In genomic region chr9:70404261-70404660, GRCh38 we compare ENCODE assay signal across 16 cellular contexts. TPM values are rescaled to one million over a fixed set of nuclear protein-coding genes. Genes with fewer than 3 reads are reported as not detected.
DNase-seq lines count a peak whose midpoint lies in the region; ATAC-seq and TF ChIP-seq lines count a peak whose summit lies in the region.
"Had no signal": no experiment of that assay in that cellular context is flagged by ENCODE, and none has a peak within 500 bp of the region (broad histone marks: within the 10 kb centered on the region; RNA-seq: fewer than 3 reads in every experiment).

No MANE protein-coding gene starts in this region.

- no peaks in the 10 kb centered on the region for H3K9me3 ChIP-seq in left ventricle myocardium inferior (replicated peaks)
- no peaks in the 10 kb centered on the region for H3K9me3 ChIP-seq in skeletal muscle satellite cell (replicated peaks; ENCODE audit: low read length)
- H3K9me3 ChIP-seq: ovary had no signal

- H3K27ac ChIP-seq in left ventricle myocardium inferior (replicated peaks), result peak overlapping the region; percentile 70
- H3K27ac ChIP-seq: KMS-11 had no signal

- ATAC-seq in left ventricle myocardium superior (no peak), GM21717 (IDR thresholded peaks at IDR 0.05; ENCODE audit: unreplicated experiment) (no peak), HG02981 (IDR thresholded peaks at IDR 0.05; ENCODE audit: unreplicated experiment) (no peak), HG02571 (IDR thresholded peaks at IDR 0.05; ENCODE audit: unreplicated experiment) (no peak)
- ATAC-seq: activated naive CD4-positive, alpha-beta T cell treated with anti-CD3 and anti-CD28 coated beads, Interleukin-2, amount 50 U/mL, for 72 hours had no signal

- DNase-seq in left ventricle myocardium inferior (no peak), left ventricle myocardium superior (no peak), epithelial cell of proximal tubule (ENCODE audit: low read depth) (no peak)
- no peak for DNase-seq in activated CD8-positive, alpha-beta memory T cell treated with anti-CD3 and anti-CD28 coated beads, Interleukin-2, amount 50 U/mL, for 48 hours
- DNase-seq: activated CD8-positive, alpha-beta memory T cell treated with anti-CD3 and anti-CD28 coated beads for 24 hours; GF-D8; HFFc6; NCI-H1436; NCI-H446 treated with DMSO at 0.1 percent for 48 hours had no signal

- peak overlapping the region; percentile 60 for H3K9ac ChIP-seq in skeletal muscle satellite cell (ENCODE audit: low read depth, low read length)
- H3K9ac ChIP-seq: KMS-11 had no signal

- H3K36me3 ChIP-seq in left ventricle myocardium inferior (no peaks in the 10 kb centered on the region), skeletal muscle satellite cell (ENCODE audit: insufficient read depth, low read length) (peaks cover 3% of the 10 kb centered on the region)
- H3K36me3 ChIP-seq: ovary had no signal

- peaks cover 100% of the 10 kb centered on the region for H3K4me1 ChIP-seq in left ventricle myocardium inferior
- H3K4me1 ChIP-seq in skeletal muscle satellite cell (ENCODE audit: control insufficient read depth, insufficient read depth, low read length), result peaks cover 82% of the 10 kb centered on the region

- H3K4me3 ChIP-seq in left ventricle myocardium inferior, result peak overlapping the region; percentile 88
- peak overlapping the region; percentile 32 for H3K4me3 ChIP-seq in epithelial cell of proximal tubule (ENCODE audit: low read depth, low read length)
- H3K4me3 ChIP-seq in skeletal muscle satellite cell (ENCODE audit: low read length), result peak overlapping the region; percentile 36
- H3K4me3 ChIP-seq: ovary had no signal

- intact Hi-C loops in left ventricle myocardium inferior (cut with micrococcal nuclease) (loop anchor here (10.0 kb wide), 1 partner anchor 49 kb away; no protein-coding TSS in a partner anchor), left ventricle myocardium superior (cut with micrococcal nuclease) (loop anchor here (10.0 kb wide), 1 partner anchor 49 kb away; no protein-coding TSS in a partner anchor)

- no peak for TF ChIP-seq CTCF in left ventricle myocardium inferior (IDR thresholded peaks at IDR 0.05; ENCODE audit: borderline replicate concordance)
- TF ChIP-seq CTCF in epithelial cell of proximal tubule (conservative IDR thresholded peaks at IDR 0.05; ENCODE audit: low read depth, low read length), result no peak

- no peaks in the 10 kb centered on the region for H3K27me3 ChIP-seq in left ventricle myocardium inferior (ENCODE audit: low read depth)
- H3K27me3 ChIP-seq in skeletal muscle satellite cell (ENCODE audit: control insufficient read depth, insufficient read depth, low read length), result no peaks in the 10 kb centered on the region
- H3K27me3 ChIP-seq: ovary had no signal

- peak overlapping the region; percentile 74 for H3K4me2 ChIP-seq in skeletal muscle satellite cell (ENCODE audit: low read length)
- H3K4me2 ChIP-seq: KMS-11 had no signal

RNA-seq across cellular contexts. Expression of gene KLF9, which starts 10.2 kb away (rescaled TPM):
- 52.8 TPM for total RNA-seq in left ventricle myocardium inferior
- total RNA-seq in left ventricle myocardium superior, result 54.9 TPM
- 3.8 and 6.3 TPM in 2 replicates for total RNA-seq in epithelial cell of proximal tubule
- 33.7 and 34.1 TPM in 2 replicates for total RNA-seq in skeletal muscle satellite cell (2012; rRNA removed)

Comparison
In these comparisons a context has a peak if more than half of its experiments do, and no peak if none do; other contexts are left out.
1. H3K4me3 ChIP-seq: peak in every context shown above with its lines; median percentile 88 in left ventricle myocardium inferior; 36 in skeletal muscle satellite cell; 32 in epithelial cell of proximal tubule.